8 cellular contexts compared by ENCODE assay signal in the genomic region with DNA sequence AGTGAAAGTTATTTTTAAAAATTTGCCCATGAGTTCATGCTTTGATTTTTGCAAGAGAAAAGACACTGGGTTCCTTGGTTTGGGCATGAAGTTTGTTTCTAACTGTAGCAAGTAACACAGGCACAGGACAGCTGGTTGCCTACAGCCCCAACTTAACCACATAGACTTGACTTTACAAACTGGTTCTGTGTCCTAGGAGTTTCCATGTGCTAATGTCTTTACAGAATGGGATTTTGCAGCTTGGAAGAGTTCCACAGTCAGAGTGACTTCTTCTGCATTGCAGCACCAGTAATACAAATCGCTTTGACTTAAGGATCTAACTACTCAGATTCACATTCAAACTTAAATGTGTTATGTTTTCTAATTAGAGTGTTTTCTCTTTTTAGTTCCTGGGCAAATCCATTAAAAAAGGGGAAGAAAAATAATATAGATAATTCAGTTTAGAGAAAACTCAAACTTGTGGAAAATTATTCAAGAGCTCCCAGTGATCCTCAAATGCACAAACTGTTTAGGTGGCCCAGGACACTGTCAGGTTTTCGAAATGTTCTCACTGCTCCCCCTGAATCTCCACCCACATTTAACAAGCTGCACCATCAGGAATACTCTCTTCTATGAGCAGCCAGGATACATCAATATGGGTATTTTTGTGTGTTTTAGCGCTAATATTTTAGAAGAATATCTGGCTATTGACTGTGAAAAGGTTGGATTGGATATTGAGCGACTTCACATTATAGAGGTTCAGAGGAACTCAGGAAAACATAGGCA. TPM values are rescaled to one million over a fixed set of nuclear protein-coding genes. Genes with fewer than 3 reads are reported as not detected.
DNase-seq lines count a peak whose midpoint lies in the region; ATAC-seq and TF ChIP-seq lines count a peak whose summit lies in the region.

No MANE protein-coding gene starts in this region.

- H3K4me3 ChIP-seq in HUES6 (ENCODE audit: low read depth, low read length) (peak overlapping the region; percentile 74), WERI-Rb-1 (ENCODE audit: low read depth, low read length) (peak overlapping the region; percentile 29)

- peaks cover 0 to 4% (median 0%) of the 10 kb centered on the region in 7 donors for H3K9me3 Mint-ChIP-seq in CD14-positive monocyte

- no peak for TF ChIP-seq CTCF in CD14-positive monocyte (IDR thresholded peaks at IDR 0.05)
- TF ChIP-seq CTCF in WERI-Rb-1 (IDR thresholded peaks at IDR 0.05; ENCODE audit: low read depth, low read length): no peak

- no peaks in the 10 kb centered on the region for H3K36me3 ChIP-seq in HUES6 (ENCODE audit: control insufficient read depth, insufficient read depth, low read length)
- H3K36me3 ChIP-seq in WERI-Rb-1: no peaks in the 10 kb centered on the region

- peak overlapping the region; percentile 96 for H3K9ac ChIP-seq in HUES6 (ENCODE audit: low read length)

- intact Hi-C loops in CD14-positive monocyte (cut with micrococcal nuclease): loop anchor here in 1 of 2 donors (2.0 kb wide), 2 partner anchors 25 to 29 kb away; a partner anchor contains a TSS

- no peaks in the 10 kb centered on the region for H3K9me3 ChIP-seq in HUES6 (ENCODE audit: control insufficient read depth, insufficient read depth, low read depth, low read length)
- peaks cover 21% of the 10 kb centered on the region for H3K9me3 ChIP-seq in WERI-Rb-1 (ENCODE audit: severe bottlenecking)

- peaks cover 0 to 6% (median under 1%) of the 10 kb centered on the region in 3 donors for H3K27me3 Mint-ChIP-seq in CD14-positive monocyte (ENCODE audit: low read depth in 3 of 3)

- no peak for ATAC-seq in GM21447 (IDR thresholded peaks at IDR 0.05; ENCODE audit: unreplicated experiment)

- no peak overlapping the region for H3K27ac Mint-ChIP-seq in CD14-positive monocyte

- no peaks in the 10 kb centered on the region for H3K36me3 Mint-ChIP-seq in CD14-positive monocyte

- no peak for DNase-seq in CD14-positive monocyte (ENCODE audit: low spot score)
- DNase-seq in WERI-Rb-1: no peak
- DNase-seq in left kidney (ENCODE audit: low read depth, low spot score): peak; percentile 60
- no peak for DNase-seq in NCI-H510A (lab: John Stamatoyannopoulos, UW)
- DNase-seq in AG08395 (ENCODE audit: low spot score): no peak
- DNase-seq in globus pallidus (ENCODE audit: low spot score): no peak

- H3K27ac ChIP-seq in HUES6 (ENCODE audit: low read depth, low read length): peak overlapping the region; percentile 99
- H3K27ac ChIP-seq in WERI-Rb-1: no peak overlapping the region

- H3K4me1 Mint-ChIP-seq in CD14-positive monocyte: peaks cover 50% of the 10 kb centered on the region

- peak overlapping the region; percentile 97 to 98 for H3K4me3 Mint-ChIP-seq in CD14-positive monocyte

- H3K27me3 ChIP-seq in HUES6 (ENCODE audit: control insufficient read depth, insufficient read depth, low read length): no peaks in the 10 kb centered on the region
- no peaks in the 10 kb centered on the region for H3K27me3 ChIP-seq in WERI-Rb-1 (ENCODE audit: insufficient read depth, low read depth, severe bottlenecking)

- peaks cover 19% of the 10 kb centered on the region for H3K4me1 ChIP-seq in HUES6 (ENCODE audit: control insufficient read depth, insufficient read depth, low read length)

RNA-seq across cellular contexts. Expression of gene OR2B2, which starts 44.1 kb away (rescaled TPM):
- not detected for polyA plus RNA-seq in CD14-positive monocyte
